Comparison of ENCODE assay signal across 14 cellular contexts in genomic region chr19:55345818-55346724, GRCh38. TPM values are rescaled to one million over a fixed set of nuclear protein-coding genes. Genes with fewer than 3 reads are reported as not detected.
DNase-seq lines count a peak whose midpoint lies in the region; ATAC-seq and TF ChIP-seq lines count a peak whose summit lies in the region.
"Had no signal": no experiment of that assay in that cellular context is flagged by ENCODE, and none has a peak within 500 bp of the region (broad histone marks: within the 10 kb centered on the region; RNA-seq: fewer than 3 reads in every experiment).

No MANE protein-coding gene starts in this region.

- 80 to 87% methylated on average over 10 to 43 of the region's 43 CpGs for WGBS in testis, 2 donors

- TF ChIP-seq CTCF in WERI-Rb-1 (IDR thresholded peaks at IDR 0.05; ENCODE audit: low read depth, low read length) (no peak), testis (IDR thresholded peaks at IDR 0.05) (no peak), nephron progenitor cell (IDR thresholded peaks at IDR 0.05) (no peak)

- H3K4me3 ChIP-seq in WERI-Rb-1 (ENCODE audit: low read depth, low read length) (no peak overlapping the region), testis (no peak overlapping the region)
- H3K4me3 ChIP-seq: GM12878 had no signal

- H3K27me3 ChIP-seq in WERI-Rb-1 (ENCODE audit: insufficient read depth, low read depth, severe bottlenecking) (no peaks in the 10 kb centered on the region), testis (no peaks in the 10 kb centered on the region)

- peaks cover 54% of the 10 kb centered on the region for H3K36me3 ChIP-seq in WERI-Rb-1
- H3K36me3 ChIP-seq in testis (ENCODE audit: low read depth, missing control alignments), result no peaks in the 10 kb centered on the region

- no peak overlapping the region for H3K27ac ChIP-seq in WERI-Rb-1
- no peak overlapping the region for H3K27ac ChIP-seq in testis

- H3K9me3 ChIP-seq in WERI-Rb-1 (ENCODE audit: severe bottlenecking), result no peaks in the 10 kb centered on the region
- H3K9me3 ChIP-seq in testis, result no peaks in the 10 kb centered on the region

- peak; percentile 45 for DNase-seq in LHCN-M2 (ENCODE audit: low read depth)
- DNase-seq in WERI-Rb-1, result peak; percentile 38
- peak; percentile 63 for DNase-seq in left cardiac atrium
- DNase-seq in testis, result peak; percentile 33
- no peak for DNase-seq in nephron progenitor cell
- no peak for DNase-seq in NOMO-1 (lab: John Stamatoyannopoulos, UW; ENCODE audit: unreplicated experiment in 2 of 2)
- no peak for DNase-seq in globus pallidus (ENCODE audit: low spot score)
- DNase-seq: effector CD8-positive, alpha-beta T cell; IMR-90; NCI-H187; T-helper 2 cell had no signal

- no peak for TF ChIP-seq POLR2A in testis (IDR thresholded peaks at IDR 0.05)

- peaks cover 29% of the 10 kb centered on the region for H3K36me3 Mint-ChIP-seq in nephron progenitor cell (ENCODE audit: low read depth)

- intact Hi-C loops in left cardiac atrium (cut with DNase I), result no loop called here
- intact Hi-C loops in testis (cut with DNase I; ENCODE audit: low total_unique reads), result no loop called here

- H3K4me1 Mint-ChIP-seq in nephron progenitor cell, result peaks cover 50% of the 10 kb centered on the region

- H3K9me3 Mint-ChIP-seq in nephron progenitor cell, result no peaks in the 10 kb centered on the region

- H3K4me1 ChIP-seq in testis, result peaks cover 7% of the 10 kb centered on the region

- ATAC-seq in left cardiac atrium, result peak; percentile 19 to 77
- ATAC-seq: GM12878 had no signal

- no peak overlapping the region for H3K27ac Mint-ChIP-seq in nephron progenitor cell

- no peak overlapping the region for H3K4me3 Mint-ChIP-seq in nephron progenitor cell

- peaks cover 6% of the 10 kb centered on the region for H3K27me3 Mint-ChIP-seq in nephron progenitor cell (ENCODE audit: low read depth, poor library complexity)

RNA-seq across cellular contexts. Expression of gene KMT5C, which starts 6.4 kb away (rescaled TPM):
- total RNA-seq in LHCN-M2 (2014; rRNA removed) (14.8 and 16.9 TPM in 2 replicates), left cardiac atrium (1 to 10 TPM; 6.7 to 6.9 TPM), testis (10 to 100 TPM; 48.8 to 62.9 TPM)
- 3.9 TPM for polyA plus RNA-seq in LHCN-M2 (2012)
- 14.6 TPM for polyA plus RNA-seq in testis (ENCODE audit: insufficient read depth, low read depth, low replicate concordance)

RNA-seq across cellular contexts. Expression of gene COX6B2, which starts 8.4 kb away (rescaled TPM):
- total RNA-seq in LHCN-M2 (2014; rRNA removed) (not detected in 2 replicates), left cardiac atrium (not detected), testis (10 to 100 TPM; 27.9 to 47.5 TPM)
- polyA plus RNA-seq in LHCN-M2 (2012), result 0.15 TPM
- 171 TPM for polyA plus RNA-seq in testis (ENCODE audit: insufficient read depth, low read depth, low replicate concordance)
- total RNA-seq: GM12878, IMR-90, OCI-LY7 had no signal

RNA-seq across cellular contexts. Expression of gene GARIN5B, which starts 17.0 kb away (rescaled TPM):
- total RNA-seq in LHCN-M2 (2014; rRNA removed), result not detected in 2 replicates
- not detected for polyA plus RNA-seq in LHCN-M2 (2012)
- not detected for total RNA-seq in left cardiac atrium
- 10 to 100 TPM; 11.3 to 28.2 TPM for total RNA-seq in testis
- polyA plus RNA-seq in testis (ENCODE audit: insufficient read depth, low read depth, low replicate concordance), result 49.6 TPM
- total RNA-seq: GM12878, IMR-90, OCI-LY7, temporal lobe had no signal
- polyA plus RNA-seq: GM12878, IMR-90 had no signal

RNA-seq across cellular contexts. Expression of gene TMEM150B, which starts 20.9 kb away (rescaled TPM):
- not detected in 2 replicates for total RNA-seq in LHCN-M2 (2014; rRNA removed)
- polyA plus RNA-seq in LHCN-M2 (2012), result not detected
- 1 to 10 TPM; 3.1 to 3.6 TPM for total RNA-seq in left cardiac atrium
- total RNA-seq in testis, result 1 to 10 TPM in 1 of 2 donors, not detected in 1; 2.2 TPM
- polyA plus RNA-seq in testis (ENCODE audit: insufficient read depth, low read depth, low replicate concordance), result 0.98 TPM
- total RNA-seq: IMR-90, OCI-LY7, temporal lobe had no signal
- polyA plus RNA-seq: IMR-90 had no signal

RNA-seq across cellular contexts. Expression of gene IL11, which starts 24.2 kb away (rescaled TPM):
- total RNA-seq in LHCN-M2 (2014; rRNA removed) (1.7 and 2.1 TPM in 2 replicates), left cardiac atrium (not detected), testis (1 to 10 TPM; 2.0 to 2.1 TPM)
- 4.0 TPM for polyA plus RNA-seq in LHCN-M2 (2012)
- polyA plus RNA-seq in testis (ENCODE audit: insufficient read depth, low read depth, low replicate concordance), result 1.2 TPM
- polyA plus RNA-seq: GM12878 had no signal

Comparison
In these comparisons a context has a peak if more than half of its experiments do, and no peak if none do; other contexts are left out.
1. DNase-seq: peak in LHCN-M2 (single experiment), WERI-Rb-1 (single experiment), left cardiac atrium (single experiment) and testis (single experiment); none in nephron progenitor cell (single experiment), NOMO-1 (0 of 2) and globus pallidus (single experiment).
2. RNA of gene COX6B2, which starts 8.4 kb away (total RNA-seq): 27.9 to 47.5 TPM in testis; not detected in left cardiac atrium and not detected in LHCN-M2; every median in the first group is over 10 times any median in the second.
3. RNA of gene GARIN5B, which starts 17.0 kb away (total RNA-seq): 11.3 to 28.2 TPM in testis; not detected in LHCN-M2 and not detected in left cardiac atrium; every median in the first group is over 10 times any median in the second.